ENCODE assay signal across 34 cellular contexts in genomic region chr5:15387931-15388330, GRCh38.
"Had no signal": no experiment of that assay in that cellular context is flagged by ENCODE, and none has a peak within 500 bp of the region (broad histone marks: within the 10 kb centered on the region; RNA-seq: fewer than 3 reads in every experiment).

No MANE protein-coding gene starts in this region.

- H3K4me3 ChIP-seq: MG63 had no signal

- H3K9me3 ChIP-seq: MG63 had no signal

- H3K27me3 ChIP-seq: MG63 had no signal

- H3K36me3 ChIP-seq: MG63 had no signal

- DNase-seq: Karpas-422, Kasumi-1, MG63, MM.1S, MV-4-11, NCI-H1048, NCI-H1092, NCI-H1092 treated with DMSO at 0.1 percent for 48 hours, NCI-H1105, NCI-H1105 treated with DMSO at 0.1 percent for 48 hours, NCI-H1417, NCI-H1417 treated with DMSO at 0.1 percent for 48 hours, NCI-H1436, NCI-H1436 treated with DMSO at 0.1 percent for 48 hours, NCI-H146, NCI-H1694, NCI-H1694 treated with DMSO at 0.1 percent for 48 hours, NCI-H187, NCI-H187 treated with DMSO at 0.1 percent for 48 hours, NCI-H1930, NCI-H2029, NCI-H2029 treated with DMSO at 0.1 percent for 48 hours, NCI-H2081, NCI-H2081 treated with DMSO at 0.1 percent for 48 hours, NCI-H2107, NCI-H2171, NCI-H2171 treated with DMSO at 0.1 percent for 48 hours, NCI-H2227 treated with DMSO at 0.1 percent for 48 hours, NCI-H226, NCI-H345, NCI-H446, NCI-H446 treated with DMSO at 0.1 percent for 48 hours, NCI-H510A, NCI-H510A treated with DMSO at 0.1 percent for 48 hours had no signal
